ENCODE assay signal across 1 cellular context in the genomic region with DNA sequence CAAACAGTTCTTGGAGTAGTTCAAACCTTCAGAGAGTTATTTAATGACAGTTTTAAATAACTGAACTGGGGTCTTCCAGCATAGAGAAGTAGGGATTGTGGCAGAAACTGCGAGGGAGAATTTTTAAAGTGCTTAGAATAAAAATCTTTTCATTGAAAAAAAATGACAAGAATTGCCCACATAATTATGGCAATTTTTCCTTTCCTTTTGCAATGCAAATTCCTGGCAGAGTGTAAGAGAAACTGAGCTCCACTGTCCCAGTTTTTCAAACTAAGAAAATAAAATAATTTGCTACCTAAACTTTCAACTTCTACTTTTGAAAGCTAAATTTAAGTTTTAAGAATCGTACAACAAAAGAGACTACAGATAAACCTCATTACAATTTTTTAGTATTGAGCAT.
TF ChIP-seq lines count a peak whose summit lies in the region.

No MANE protein-coding gene starts in this region.

TF ChIP-seq in A549, 52 proteins besides CTCF, POLR2A, EP300 and RAD21 (continued from another document):
- TF ChIP-seq MYC (IDR thresholded peaks at IDR 0.05; ENCODE audit: borderline replicate concordance, low read length) (no peak), FOXS1 (CRISPR knock-in tag; IDR thresholded peaks at IDR 0.05) (no peak), PHF8 (IDR thresholded peaks at IDR 0.05; ENCODE audit: borderline replicate concordance, low read depth) (no peak), RFX5 (IDR thresholded peaks at IDR 0.05) (no peak), POLR2AphosphoS2 (conservative IDR thresholded peaks at IDR 0.05; ENCODE audit: low read length) (no peak), ZC3H11A (IDR thresholded peaks at IDR 0.05) (no peak), RARB (CRISPR knock-in tag; IDR thresholded peaks at IDR 0.05) (no peak)
